Comparison of ENCODE assay signal across 24 cellular contexts in the genomic region with DNA sequence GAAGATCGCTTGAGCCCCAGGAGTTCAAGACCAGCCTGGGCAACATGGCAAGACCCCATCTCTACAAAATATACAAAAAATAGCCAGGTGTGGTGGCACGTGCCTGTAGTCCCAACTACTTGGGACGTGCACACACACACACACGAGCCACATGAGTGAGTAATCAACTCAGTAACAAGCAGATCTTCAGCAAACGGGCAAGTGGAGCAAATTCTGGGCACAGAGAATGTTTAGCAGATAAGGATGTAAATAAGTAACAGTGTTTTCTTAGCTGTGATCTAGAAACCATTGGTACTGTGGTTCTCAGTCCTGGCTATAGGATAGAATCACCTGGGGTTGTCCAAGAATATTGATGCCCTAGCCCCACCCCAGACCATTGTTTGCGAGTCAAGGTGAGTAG.
"Had no signal": no experiment of that assay in that cellular context is flagged by ENCODE, and none has a peak within 500 bp of the region (broad histone marks: within the 10 kb centered on the region; RNA-seq: fewer than 3 reads in every experiment).

No MANE protein-coding gene starts in this region.

- H3K9me3 ChIP-seq: heart right ventricle, lower lobe of right lung, mucosa of descending colon, spleen, suprapubic skin, uterus had no signal

- H2AFZ ChIP-seq: neural progenitor cell had no signal

- DNase-seq: activated CD4-positive, alpha-beta memory T cell treated with anti-CD3 and anti-CD28 coated beads, Interleukin-2, amount 10 ng/mL, durations not matched to agents 7 days and 5 days; activated CD4-positive, alpha-beta T cell treated with anti-CD3 and anti-CD28 coated beads, Interleukin-2, amount 10 ng/mL, durations not matched to agents 24 days and 14 days; activated gamma-delta T cell; cerebellar nuclear complex; cortex of kidney; heart right ventricle; kidney; lower lobe of right lung; mesendoderm; mucosa of descending colon; naive B cell; posterior cingulate gyrus; spleen; stimulated activated CD4-positive, alpha-beta T cell treated with anti-CD3 and anti-CD28 coated beads, Interleukin-4, amount 100 ng/mL, for 24 hours; stimulated activated naive CD8-positive, alpha-beta T cell treated with anti-CD3 and anti-CD28 coated beads, Interleukin-15, Interleukin-2, amounts not matched to agents 100 U/mL and 50 U/mL, for 24 hours; SW 1271; trophoblast cell; uterus had no signal

- H3K27ac Mint-ChIP-seq: activated CD4-positive, alpha-beta memory T cell treated with anti-CD3 and anti-CD28 coated beads, Interleukin-2, amount 10 ng/mL, durations not matched to agents 7 days and 5 days; activated CD4-positive, alpha-beta T cell treated with anti-CD3 and anti-CD28 coated beads, Interleukin-2, amount 10 ng/mL, durations not matched to agents 24 days and 14 days; activated T-helper 1 cell treated with anti-CD3 and anti-CD28 coated beads, Interleukin-12 subunit alpha, Interleukin-12 subunit beta, Interleukin-2, Interleukin-4 antibody, amounts not matched to agents 30 ng/mL and 10 ng/mL and 1 ng/mL, durations not matched to agents 14 hours and 24 hours and 36 hours; naive B cell; neural progenitor cell had no signal

- H3K36me3 Mint-ChIP-seq: naive B cell had no signal

- H3K4me3 Mint-ChIP-seq: activated CD4-positive, alpha-beta memory T cell treated with anti-CD3 and anti-CD28 coated beads, Interleukin-2, amount 10 ng/mL, durations not matched to agents 7 days and 5 days; activated CD4-positive, alpha-beta T cell treated with anti-CD3 and anti-CD28 coated beads, Interleukin-2, amount 10 ng/mL, durations not matched to agents 24 days and 14 days; activated T-helper 1 cell treated with anti-CD3 and anti-CD28 coated beads, Interleukin-12 subunit alpha, Interleukin-12 subunit beta, Interleukin-2, Interleukin-4 antibody, amounts not matched to agents 30 ng/mL and 10 ng/mL and 1 ng/mL, durations not matched to agents 14 hours and 24 hours and 36 hours; neural progenitor cell had no signal

- ATAC-seq: activated naive CD4-positive, alpha-beta T cell treated with anti-CD3 and anti-CD28 coated beads, Interleukin-2, amount 50 U/mL, for 72 hours; heart right ventricle; left lobe of liver; lower lobe of right lung; mucosa of descending colon; stimulated activated naive CD8-positive, alpha-beta T cell treated with anti-CD3 and anti-CD28 coated beads, Interleukin-15, Interleukin-2, amounts not matched to agents 100 U/mL and 50 U/mL, for 24 hours had no signal

- H3K9me3 Mint-ChIP-seq: activated CD4-positive, alpha-beta memory T cell treated with anti-CD3 and anti-CD28 coated beads, Interleukin-2, amount 10 ng/mL, durations not matched to agents 7 days and 5 days; activated CD4-positive, alpha-beta T cell treated with anti-CD3 and anti-CD28 coated beads, Interleukin-2, amount 10 ng/mL, durations not matched to agents 24 days and 14 days; activated naive CD4-positive, alpha-beta T cell treated with anti-CD3 and anti-CD28 coated beads, Interleukin-2, amount 50 U/mL, for 72 hours; activated T-helper 1 cell treated with anti-CD3 and anti-CD28 coated beads, Interleukin-12 subunit alpha, Interleukin-12 subunit beta, Interleukin-2, Interleukin-4 antibody, amounts not matched to agents 30 ng/mL and 10 ng/mL and 1 ng/mL, durations not matched to agents 14 hours and 24 hours and 36 hours; naive B cell; neural progenitor cell had no signal

- H3K4me3 ChIP-seq: heart right ventricle, lower lobe of right lung, mucosa of descending colon, neural progenitor cell, spleen, suprapubic skin, uterus had no signal

- H3K27me3 Mint-ChIP-seq: activated CD4-positive, alpha-beta memory T cell treated with anti-CD3 and anti-CD28 coated beads, Interleukin-2, amount 10 ng/mL, durations not matched to agents 7 days and 5 days; activated CD4-positive, alpha-beta T cell treated with anti-CD3 and anti-CD28 coated beads, Interleukin-2, amount 10 ng/mL, durations not matched to agents 24 days and 14 days; naive B cell had no signal

- H3K4me2 ChIP-seq: neural progenitor cell had no signal

- H3K36me3 ChIP-seq: lower lobe of right lung, neural progenitor cell, suprapubic skin, uterus had no signal

- H3K27me3 ChIP-seq: heart right ventricle, spleen, uterus had no signal

- H3K27ac ChIP-seq: epithelial cell of prostate, heart right ventricle, lower lobe of right lung, neural progenitor cell, spleen, suprapubic skin, uterus had no signal
